ENCODE assay signal across 20 cellular contexts in genomic region chr1:203450016-203450415, GRCh38. TPM values are rescaled to one million over a fixed set of nuclear protein-coding genes. Genes with fewer than 3 reads are reported as not detected.
DNase-seq lines count a peak whose midpoint lies in the region; ATAC-seq and TF ChIP-seq lines count a peak whose summit lies in the region.
"Had no signal": no experiment of that assay in that cellular context is flagged by ENCODE, and none has a peak within 500 bp of the region (broad histone marks: within the 10 kb centered on the region; RNA-seq: fewer than 3 reads in every experiment).

No MANE protein-coding gene starts in this region.

- WGBS in testis, 2 donors: 80 to 83% methylated on average over 1 of the region's 1 CpG

- no peak for TF ChIP-seq POLR2A in vagina (IDR thresholded peaks at IDR 0.05)
- no peak for TF ChIP-seq POLR2A in testis (IDR thresholded peaks at IDR 0.05)

- POLR2A ChIA-PET in GM10248 (lab: Yijun Ruan, JAX): no interaction called here

- H3K4me1 ChIP-seq in right atrium auricular region: peaks cover 0 to 16% of the 10 kb centered on the region in 2 donors
- peaks cover 36% of the 10 kb centered on the region for H3K4me1 ChIP-seq in vagina
- H3K4me1 ChIP-seq in testis: peaks cover 13% of the 10 kb centered on the region

- H3K36me3 ChIP-seq in right atrium auricular region (no peaks in the 10 kb centered on the region), vagina (no peaks in the 10 kb centered on the region), testis (ENCODE audit: low read depth, missing control alignments) (no peaks in the 10 kb centered on the region)
- H3K36me3 ChIP-seq: BE2C, MG63 had no signal

- ATAC-seq in Right ventricle myocardium inferior: no peak
- ATAC-seq in sciatic nerve: no peak
- ATAC-seq: Panc1 had no signal

- H3K27me3 ChIP-seq in right atrium auricular region (no peaks in the 10 kb centered on the region), vagina (no peaks in the 10 kb centered on the region), testis (no peaks in the 10 kb centered on the region)
- H3K27me3 ChIP-seq: BE2C had no signal

- DNase-seq in right atrium auricular region (ENCODE audit: low spot score) (no peak), Right ventricle myocardium inferior (ENCODE audit: missing footprints) (no peak), coronary artery (ENCODE audit: low spot score) (no peak), sciatic nerve (ENCODE audit: low spot score) (peak; percentile 2), vagina (ENCODE audit: extremely low spot score in 2 of 2) (no peak), testis (no peak), NCI-H2107 (lab: John Stamatoyannopoulos, UW) (no peak), GM10248 (ENCODE audit: extremely low spot score) (no peak)
- DNase-seq: BE2C; EL; GF-D8; Kasumi-1; MG63; NCI-H187; NCI-H2227 treated with DMSO at 0.1 percent for 48 hours; NCI-H510A; NCI-H774; NK-92 treated with Interleukin-12 subunit alpha and Interleukin-12 subunit beta, amount 100 ng/mL, for 24 hours had no signal

- intact Hi-C loops in Right ventricle myocardium inferior (cut with DNase I): no loop called here
- intact Hi-C loops in sciatic nerve (cut with DNase I): no loop called here
- intact Hi-C loops in vagina (cut with DNase I): no loop called here
- intact Hi-C loops in testis (cut with DNase I; ENCODE audit: low total_unique reads): no loop called here

- H3K27ac ChIP-seq in right atrium auricular region: peak overlapping the region; percentile 58 to 75
- peak overlapping the region; percentile 24 to 82 for H3K27ac ChIP-seq in coronary artery
- peak overlapping the region; percentile 88 for H3K27ac ChIP-seq in vagina
- peak overlapping the region in 1 of 2 donors; percentile 74 for H3K27ac ChIP-seq in testis

- CTCF ChIA-PET in GM10248 (lab: Yijun Ruan, JAX): interaction anchor here (1.1 to 2.3 kb wide), 3 partner anchors 9 to 183 kb away, joined by 3 to 8 read pairs (median 4); no protein-coding TSS in a partner anchor

- no peak overlapping the region for H3K4me3 ChIP-seq in right atrium auricular region
- H3K4me3 ChIP-seq in coronary artery: no peak overlapping the region
- H3K4me3 ChIP-seq in vagina: no peak overlapping the region
- H3K4me3 ChIP-seq in testis: no peak overlapping the region
- H3K4me3 ChIP-seq: MG63 had no signal

- H3K9me3 ChIP-seq in right atrium auricular region (peaks cover 0 to 10% of the 10 kb centered on the region in 2 donors), vagina (no peaks in the 10 kb centered on the region), testis (no peaks in the 10 kb centered on the region)
- H3K9me3 ChIP-seq: BE2C had no signal

- TF ChIP-seq CTCF in right atrium auricular region (IDR thresholded peaks at IDR 0.05) (no peak), coronary artery (IDR thresholded peaks at IDR 0.05) (no peak), vagina (IDR thresholded peaks at IDR 0.05) (no peak), testis (IDR thresholded peaks at IDR 0.05) (no peak), GM10248 (IDR thresholded peaks at IDR 0.05; ENCODE audit: control extremely low read depth, extremely low read depth, low read depth, missing control alignments) (no peak)

RNA-seq across cellular contexts. Expression of gene PRELP, which starts 25.6 kb away (rescaled TPM):
- total RNA-seq in right atrium auricular region (100 to 1,000 TPM in 1 of 2 donors, 10 to 100 TPM in 1; 54.5 to 243 TPM), Right ventricle myocardium inferior (27.1 TPM), sciatic nerve (200 TPM), vagina (128 TPM), testis (1 to 10 TPM; 9.6 to 10.0 TPM)
- 26.5 TPM for polyA plus RNA-seq in testis (ENCODE audit: insufficient read depth, low read depth, low replicate concordance)
- total RNA-seq: H4 had no signal

RNA-seq across cellular contexts. Expression of gene OPTC, which starts 43.9 kb away (rescaled TPM):
- total RNA-seq in right atrium auricular region: not detected
- not detected for total RNA-seq in Right ventricle myocardium inferior
- not detected for total RNA-seq in sciatic nerve
- total RNA-seq in vagina: not detected
- under 1 TPM; 0.55 to 0.87 TPM for total RNA-seq in testis
- 1.1 TPM for polyA plus RNA-seq in testis (ENCODE audit: insufficient read depth, low read depth, low replicate concordance)
- total RNA-seq: H4 had no signal
